Comparison of ENCODE assay signal across 11 cellular contexts in genomic region chr10:112369495-112370423, GRCh38. TPM values are rescaled to one million over a fixed set of nuclear protein-coding genes. Genes with fewer than 3 reads are reported as not detected.
A peak's percentile ranks its signal among the peaks of the same experiment; 100 is the strongest.
DNase-seq lines count a peak whose midpoint lies in the region; ATAC-seq and TF ChIP-seq lines count a peak whose summit lies in the region.
"Had no signal": no experiment of that assay in that cellular context is flagged by ENCODE, and none has a peak within 500 bp of the region (broad histone marks: within the 10 kb centered on the region; RNA-seq: fewer than 3 reads in every experiment).

No MANE protein-coding gene starts in this region.

- TF ChIP-seq EP300 in gastroesophageal sphincter (IDR thresholded peaks at IDR 0.05): no peak

- no peak overlapping the region for H2AFZ ChIP-seq in DND-41 (ENCODE audit: low read depth, low read length)

- no peak for TF ChIP-seq POLR2A in gastroesophageal sphincter (IDR thresholded peaks at IDR 0.05)

- DNase-seq in DND-41 (no peak), GM13976 (ENCODE audit: low spot score) (no peak), NCI-H1417 (lab: John Stamatoyannopoulos, UW) (no peak), GM13977 (ENCODE audit: low spot score) (no peak)
- peak; percentile 29 for DNase-seq in activated effector memory CD4-positive, alpha-beta T cell treated with Interleukin-2 at 50 U/mL for 16 hours
- DNase-seq: HFFc6, NCI-H2081 treated with DMSO at 0.1 percent for 48 hours had no signal

- ATAC-seq in DND-41 (ENCODE audit: insufficient read depth, low read depth): peak; percentile 65
- peak; percentile 93 for ATAC-seq in GM19395 (IDR thresholded peaks at IDR 0.05; ENCODE audit: unreplicated experiment)
- peak; percentile 91 for ATAC-seq in HG02973 (IDR thresholded peaks at IDR 0.05; ENCODE audit: unreplicated experiment)
- ATAC-seq in gastroesophageal sphincter: no peak
- ATAC-seq: esophagus mucosa had no signal

- no CpG with 5 or more reads among the region's 40 CpGs for WGBS in gastroesophageal sphincter (ENCODE audit: low coverage in 1 of 2), 2 donors

- H3K4me1 ChIP-seq in DND-41 (ENCODE audit: insufficient read depth, low read length) (no peaks in the 10 kb centered on the region), gastroesophageal sphincter (peaks cover 0 to under 1% (median 0%) of the 10 kb centered on the region in 3 donors)

- H3K4me3 ChIP-seq in DND-41 (ENCODE audit: low read depth in 1 of 2, low read length in 2 of 2): no peak overlapping the region
- no peak overlapping the region for H3K4me3 ChIP-seq in gastroesophageal sphincter

- H3K36me3 ChIP-seq in DND-41 (ENCODE audit: insufficient read depth, low read length) (no peaks in the 10 kb centered on the region), gastroesophageal sphincter (no peaks in the 10 kb centered on the region)

- H3K9ac ChIP-seq in DND-41 (ENCODE audit: low read depth, low read length): no peak overlapping the region

- in situ Hi-C loops in GM13976 (cut with MboI; ENCODE audit: low sequenced_read_pairs, unreplicated experiment): no loop called here
- in situ Hi-C loops in GM13977 (cut with MboI; ENCODE audit: low pct_unique_long_range_greater_than_20kb, low sequenced_read_pairs, unreplicated experiment): no loop called here

- H3K27me3 ChIP-seq in DND-41 (ENCODE audit: insufficient read depth, low read length, poor library complexity) (no peaks in the 10 kb centered on the region), gastroesophageal sphincter (no peaks in the 10 kb centered on the region)

- no peak overlapping the region for H3K27ac ChIP-seq in DND-41 (ENCODE audit: low read length)
- H3K27ac ChIP-seq in gastroesophageal sphincter: no peak overlapping the region

- H3K4me2 ChIP-seq in DND-41 (ENCODE audit: insufficient read depth, low read length): no peak overlapping the region

- no peaks in the 10 kb centered on the region for H4K20me1 ChIP-seq in DND-41 (ENCODE audit: insufficient read depth, low read length)

- no peaks in the 10 kb centered on the region for H3K79me2 ChIP-seq in DND-41 (ENCODE audit: insufficient read depth, low read length)

- TF ChIP-seq CTCF in DND-41 (IDR thresholded peaks at IDR 0.05; ENCODE audit: borderline replicate concordance, extremely low read depth, low read length, poor library complexity, severe bottlenecking) (no peak), GM13976 (IDR thresholded peaks at IDR 0.05; ENCODE audit: borderline replicate concordance, control extremely low read depth, extremely low read depth, insufficient read depth, missing control alignments) (no peak), GM13977 (IDR thresholded peaks at IDR 0.05; ENCODE audit: extremely low read depth, insufficient read depth, missing control alignments) (no peak), gastroesophageal sphincter (IDR thresholded peaks at IDR 0.05) (no peak)

- no peaks in the 10 kb centered on the region for H3K9me3 ChIP-seq in DND-41 (ENCODE audit: insufficient read depth, low read length, severe bottlenecking)
- H3K9me3 ChIP-seq in gastroesophageal sphincter: no peaks in the 10 kb centered on the region

RNA-seq across cellular contexts. Expression of gene ACSL5, which starts 4.2 kb away (rescaled TPM):
- total RNA-seq in gastroesophageal sphincter: 10 to 100 TPM in 1 of 4 donors, 1 to 10 TPM in 3; 2.0 to 14.6 (median 9.8) TPM
